11 cellular contexts compared by ENCODE assay signal in genomic region chr11:130118636-130119387, GRCh38. TPM values are rescaled to one million over a fixed set of nuclear protein-coding genes. Genes with fewer than 3 reads are reported as not detected.
DNase-seq lines count a peak whose midpoint lies in the region; ATAC-seq and TF ChIP-seq lines count a peak whose summit lies in the region.
"Had no signal": no experiment of that assay in that cellular context is flagged by ENCODE, and none has a peak within 500 bp of the region (broad histone marks: within the 10 kb centered on the region; RNA-seq: fewer than 3 reads in every experiment).

No MANE protein-coding gene starts in this region.

- POLR2A ChIA-PET in activated CD8-positive, alpha-beta T cell treated with anti-CD3 and anti-CD28 coated beads for 36 hours (lab: Charles Lee), result interaction anchor here (0.6 to 1.5 kb wide), 5 partner anchors 10 to 231 kb away, joined by 3 to 5 read pairs (median 4); partner anchors contain the start of gene PRDM10

- DNase-seq in AML-193 (lab: John Stamatoyannopoulos, UW), result peak; percentile 28 to 31
- peak; percentile 64 for DNase-seq in activated CD8-positive, alpha-beta T cell treated with anti-CD3 and anti-CD28 coated beads for 36 hours
- no peak for DNase-seq in GM03348 (ENCODE audit: low spot score)
- no peak for DNase-seq in chondrocyte (ENCODE audit: low spot score)
- no peak for DNase-seq in stomach
- no peak for DNase-seq in amygdala (lab: John Stamatoyannopoulos, UW)
- DNase-seq: Calu3 had no signal

- H3K27ac ChIP-seq in stomach, result no peak overlapping the region
- H3K27ac ChIP-seq: cardiac muscle cell had no signal

- CTCF ChIA-PET in activated CD8-positive, alpha-beta T cell treated with anti-CD3 and anti-CD28 coated beads for 36 hours (lab: Charles Lee), result interaction anchor here (0.7 to 2.5 kb wide), 7 partner anchors 9 to 127 kb away, joined by 3 to 16 read pairs (median 3); partner anchors contain the start of gene APLP2

- H3K36me3 Mint-ChIP-seq in activated CD8-positive, alpha-beta T cell treated with anti-CD3 and anti-CD28 coated beads for 36 hours (ENCODE audit: low read depth), result peaks cover 18% of the 10 kb centered on the region
- peaks cover 18% of the 10 kb centered on the region for H3K36me3 Mint-ChIP-seq in chondrocyte (ENCODE audit: low read depth)

- no peak for TF ChIP-seq CTCF in activated CD8-positive, alpha-beta T cell treated with anti-CD3 and anti-CD28 coated beads for 36 hours (IDR thresholded peaks at IDR 0.05)
- no peak for TF ChIP-seq CTCF in chondrocyte (IDR thresholded peaks at IDR 0.05)
- no peak for TF ChIP-seq CTCF in stomach (IDR thresholded peaks at IDR 0.05)

- no peaks in the 10 kb centered on the region for H3K9me3 Mint-ChIP-seq in activated CD8-positive, alpha-beta T cell treated with anti-CD3 and anti-CD28 coated beads for 36 hours
- no peaks in the 10 kb centered on the region for H3K9me3 Mint-ChIP-seq in chondrocyte (ENCODE audit: low read depth)

- no peak overlapping the region for H3K4me3 ChIP-seq in stomach
- H3K4me3 ChIP-seq: cardiac muscle cell had no signal

- no peaks in the 10 kb centered on the region for H3K9me3 ChIP-seq in stomach

- peaks cover 7% of the 10 kb centered on the region for H3K27me3 Mint-ChIP-seq in activated CD8-positive, alpha-beta T cell treated with anti-CD3 and anti-CD28 coated beads for 36 hours
- H3K27me3 Mint-ChIP-seq in chondrocyte (ENCODE audit: low read depth), result no peaks in the 10 kb centered on the region

- intact Hi-C loops in activated CD8-positive, alpha-beta T cell treated with anti-CD3 and anti-CD28 coated beads for 36 hours (cut with micrococcal nuclease), result loop anchor here (5.0 kb wide), 1 partner anchor 117 kb away; the partner anchor contains the start of gene PRDM10
- intact Hi-C loops in stomach (cut with DNase I; ENCODE audit: low total_unique reads), result no loop called here

- TF ChIP-seq POLR2A in stomach (IDR thresholded peaks at IDR 0.05), result no peak

- peaks cover 16 to 34% (median 26%) of the 10 kb centered on the region in 4 donors for H3K36me3 ChIP-seq in stomach

- TF ChIP-seq EP300 in stomach (IDR thresholded peaks at IDR 0.05), result no peak

- H3K4me1 Mint-ChIP-seq in activated CD8-positive, alpha-beta T cell treated with anti-CD3 and anti-CD28 coated beads for 36 hours (ENCODE audit: low read depth), result peaks cover 41% of the 10 kb centered on the region
- peaks cover 23% of the 10 kb centered on the region for H3K4me1 Mint-ChIP-seq in chondrocyte (ENCODE audit: low read depth)

- no peaks in the 10 kb centered on the region for H3K27me3 ChIP-seq in stomach
- H3K27me3 ChIP-seq: cardiac muscle cell had no signal

- no peak overlapping the region for H3K27ac Mint-ChIP-seq in activated CD8-positive, alpha-beta T cell treated with anti-CD3 and anti-CD28 coated beads for 36 hours
- no peak overlapping the region for H3K27ac Mint-ChIP-seq in chondrocyte (ENCODE audit: unreplicated experiment)

- peaks cover 5 to 77% (median 28%) of the 10 kb centered on the region in 4 donors for H3K4me1 ChIP-seq in stomach

- no peak overlapping the region for H3K4me3 Mint-ChIP-seq in activated CD8-positive, alpha-beta T cell treated with anti-CD3 and anti-CD28 coated beads for 36 hours
- no peak overlapping the region for H3K4me3 Mint-ChIP-seq in chondrocyte (ENCODE audit: unreplicated experiment)

- WGBS in stomach, 5 donors, result 79 to 88% (median 86%) methylated on average over 9 of the region's 9 CpGs

- ATAC-seq in GM18873 (IDR thresholded peaks at IDR 0.05; ENCODE audit: low FRiP score, unreplicated experiment) (peak; percentile 67), HG03066 (IDR thresholded peaks at IDR 0.05; ENCODE audit: low read depth, unreplicated experiment) (peak; percentile 65)
- ATAC-seq in activated CD8-positive, alpha-beta T cell treated with anti-CD3 and anti-CD28 coated beads for 36 hours, result peak; percentile 77

RNA-seq across cellular contexts. Expression of gene ST14, which starts 40.8 kb away (rescaled TPM):
- total RNA-seq in activated CD8-positive, alpha-beta T cell treated with anti-CD3 and anti-CD28 coated beads for 36 hours, result not detected
- total RNA-seq in chondrocyte (0.10 TPM in 2 of 3 replicates, not detected in the other), stomach (100 to 1,000 TPM in 2 of 5 donors, 10 to 100 TPM in 3; 43.9 to 380 (median 62.5) TPM)
- 10 to 100 TPM; 12.4 to 48.6 (median 48.3) TPM for polyA plus RNA-seq in stomach
- total RNA-seq: SK-MEL-5 had no signal

RNA-seq across cellular contexts. Expression of gene APLP2, which starts 49.1 kb away (rescaled TPM):
- total RNA-seq in activated CD8-positive, alpha-beta T cell treated with anti-CD3 and anti-CD28 coated beads for 36 hours, result 10 to 100 TPM; 25.5 to 29.8 TPM
- total RNA-seq in chondrocyte, result 355 to 358 TPM (median 358 TPM) in 3 replicates
- 100 to 1,000 TPM in 4 of 5 donors, 10 to 100 TPM in 1; 89.9 to 563 (median 217) TPM for total RNA-seq in stomach
- 10 to 100 TPM; 41.1 to 76.7 (median 64.0) TPM for polyA plus RNA-seq in stomach

Comparison
In these comparisons a context has a peak if more than half of its experiments do, and no peak if none do; other contexts are left out.
1. DNase-seq: peak in AML-193 (2 of 2) and activated CD8-positive, alpha-beta T cell treated with anti-CD3 and anti-CD28 coated beads for 36 hours (single experiment); none in GM03348 (single experiment), chondrocyte (single experiment), stomach (single experiment) and amygdala (0 of 56).
2. RNA of gene ST14, which starts 40.8 kb away (total RNA-seq): 43.9 to 380 TPM in stomach; not detected in activated CD8-positive, alpha-beta T cell treated with anti-CD3 and anti-CD28 coated beads for 36 hours and 0.10 TPM in chondrocyte; every median in the first group is over 10 times any median in the second.
3. Peak in every context shown above with its lines, with median percentiles within 50 percentile points of each other: ATAC-seq.